Comparison of ENCODE assay signal across 11 cellular contexts in the genomic region with DNA sequence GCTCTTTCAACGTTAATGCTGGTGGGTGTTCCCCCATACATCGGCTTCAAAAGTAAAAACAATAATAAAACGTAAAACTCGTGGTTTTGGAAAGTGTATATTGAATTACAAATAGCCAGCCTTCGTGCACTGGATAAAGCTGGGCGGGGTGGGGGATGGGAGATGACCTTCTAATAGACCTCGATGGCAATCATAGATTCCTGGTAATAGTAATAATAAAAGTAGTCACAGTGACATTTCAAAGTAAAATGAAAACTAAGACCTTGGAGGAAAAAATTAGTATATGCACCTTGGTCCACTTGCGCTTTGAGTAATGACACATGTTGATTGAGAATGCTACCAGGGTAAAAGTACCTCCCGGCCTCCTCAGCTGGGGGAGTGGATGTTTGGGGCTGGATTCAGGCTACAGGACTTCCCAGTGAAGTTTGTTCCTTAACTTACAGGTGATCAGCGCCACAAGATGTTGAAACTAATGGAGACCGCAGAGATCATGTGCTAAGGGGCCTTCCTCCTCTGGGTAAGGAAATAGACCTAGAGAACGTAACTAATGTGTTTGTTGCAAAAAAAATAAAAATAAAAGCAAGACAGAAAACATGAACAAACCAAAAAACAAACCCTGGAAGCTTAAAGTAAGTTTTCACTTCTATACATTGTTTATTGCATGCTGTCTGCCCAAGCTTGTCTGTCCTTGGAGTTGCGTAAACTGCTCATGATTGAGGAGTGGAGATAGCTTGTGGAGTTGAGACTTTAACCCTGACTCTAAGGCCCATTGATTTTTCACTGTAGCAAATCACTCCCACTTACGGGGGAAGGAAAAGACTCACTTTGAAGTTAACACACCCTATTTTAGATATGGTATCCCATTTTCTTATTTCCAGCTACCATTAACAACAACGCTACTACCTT. TPM values are rescaled to one million over a fixed set of nuclear protein-coding genes. Genes with fewer than 3 reads are reported as not detected.
DNase-seq lines count a peak whose midpoint lies in the region; ATAC-seq and TF ChIP-seq lines count a peak whose summit lies in the region.
"Had no signal": no experiment of that assay in that cellular context is flagged by ENCODE, and none has a peak within 500 bp of the region (broad histone marks: within the 10 kb centered on the region; RNA-seq: fewer than 3 reads in every experiment).

No MANE protein-coding gene starts in this region.

- DNase-seq in right atrium auricular region (ENCODE audit: low spot score) (no peak), left ventricle myocardium superior (no peak), coronary artery (ENCODE audit: low spot score) (no peak), vagina (ENCODE audit: extremely low spot score in 2 of 2) (no peak), NCI-H2081 (lab: John Stamatoyannopoulos, UW) (no peak), Kasumi-1 (lab: John Stamatoyannopoulos, UW) (no peak)
- DNase-seq: CD4-positive, alpha-beta memory T cell; MV-4-11; T-cell had no signal

- intact Hi-C loops in left ventricle myocardium superior (cut with micrococcal nuclease): no loop called here
- intact Hi-C loops in vagina (cut with DNase I): no loop called here

- H3K9me3 ChIP-seq in right atrium auricular region (no peaks in the 10 kb centered on the region), mucosa of stomach (ENCODE audit: control insufficient read depth, low read length) (no peaks in the 10 kb centered on the region), vagina (no peaks in the 10 kb centered on the region)

- H3K9ac ChIP-seq in mucosa of stomach (ENCODE audit: low read length): peak overlapping the region; percentile 88

- H3K27me3 ChIP-seq in right atrium auricular region: no peaks in the 10 kb centered on the region
- H3K27me3 ChIP-seq in mucosa of stomach (ENCODE audit: control insufficient read depth, insufficient read depth, low read length): no peaks in the 10 kb centered on the region
- no peaks in the 10 kb centered on the region for H3K27me3 ChIP-seq in vagina

- peak overlapping the region; percentile 90 to 95 for H3K27ac ChIP-seq in right atrium auricular region
- H3K27ac ChIP-seq in coronary artery: peak overlapping the region; percentile 97 to 99
- peak overlapping the region; percentile 98 for H3K27ac ChIP-seq in vagina

- H3K4me1 ChIP-seq in right atrium auricular region (peaks cover 0 to 26% of the 10 kb centered on the region in 2 donors), mucosa of stomach (ENCODE audit: control insufficient read depth, insufficient read depth, low read length) (peaks cover 9% of the 10 kb centered on the region), vagina (peaks cover 12% of the 10 kb centered on the region)

- TF ChIP-seq POLR2A in vagina (IDR thresholded peaks at IDR 0.05): no peak

- H3K4me3 ChIP-seq in right atrium auricular region: peak overlapping the region; percentile 88 to 89
- H3K4me3 ChIP-seq in coronary artery: peak overlapping the region; percentile 90
- H3K4me3 ChIP-seq in mucosa of stomach (ENCODE audit: low read length): peak overlapping the region; percentile 56
- H3K4me3 ChIP-seq in vagina: peak overlapping the region; percentile 80 to 98

- no peak for TF ChIP-seq CTCF in right atrium auricular region (IDR thresholded peaks at IDR 0.05)
- TF ChIP-seq CTCF in coronary artery (IDR thresholded peaks at IDR 0.05): no peak
- no peak for TF ChIP-seq CTCF in vagina (IDR thresholded peaks at IDR 0.05)

- H3K36me3 ChIP-seq in right atrium auricular region (no peaks in the 10 kb centered on the region), mucosa of stomach (ENCODE audit: control insufficient read depth, insufficient read depth, low read length) (no peaks in the 10 kb centered on the region), vagina (no peaks in the 10 kb centered on the region)

- ATAC-seq in left ventricle myocardium superior: no peak
- ATAC-seq in HG02981 (IDR thresholded peaks at IDR 0.05; ENCODE audit: unreplicated experiment): no peak
- ATAC-seq: T-cell had no signal

RNA-seq across cellular contexts. Expression of a gene that starts 0.9 kb away (rescaled TPM):
- total RNA-seq in right atrium auricular region: 10 to 100 TPM in 1 of 2 donors, 1 to 10 TPM in 1; 7.3 to 14.6 TPM
- total RNA-seq in left ventricle myocardium superior: 4.3 TPM
- total RNA-seq in vagina: 54.0 TPM
- total RNA-seq: CD4-positive, alpha-beta memory T cell had no signal
